11 cellular contexts compared by ENCODE assay signal in genomic region chr3:36918050-36918449, GRCh38. TPM values are rescaled to one million over a fixed set of nuclear protein-coding genes. Genes with fewer than 3 reads are reported as not detected.
DNase-seq lines count a peak whose midpoint lies in the region; ATAC-seq and TF ChIP-seq lines count a peak whose summit lies in the region.
"Had no signal": no experiment of that assay in that cellular context is flagged by ENCODE, and none has a peak within 500 bp of the region (broad histone marks: within the 10 kb centered on the region; RNA-seq: fewer than 3 reads in every experiment).

No MANE protein-coding gene starts in this region.

- no peaks in the 10 kb centered on the region for H3K27me3 Mint-ChIP-seq in naive thymus-derived CD8-positive, alpha-beta T cell

- no peaks in the 10 kb centered on the region for H3K27me3 ChIP-seq in dorsolateral prefrontal cortex
- H3K27me3 ChIP-seq: suprapubic skin had no signal

- peak; percentile 17 to 44 for ATAC-seq in activated CD4-positive, CD25-positive, alpha-beta regulatory T cell treated with anti-CD3 and anti-CD28 coated beads, Interleukin-2, amount 50 U/mL, for 24 hours
- peak; percentile 86 for ATAC-seq in HG02763 (IDR thresholded peaks at IDR 0.05; ENCODE audit: unreplicated experiment)
- no peak for ATAC-seq in naive thymus-derived CD8-positive, alpha-beta T cell

- DNase-seq in activated CD4-positive, CD25-positive, alpha-beta regulatory T cell treated with anti-CD3 and anti-CD28 coated beads, Interleukin-2, amount 50 U/mL, for 72 hours, result no peak
- DNase-seq in MV-4-11 (lab: John Stamatoyannopoulos, UW), result peak; percentile 67
- no peak for DNase-seq in naive thymus-derived CD8-positive, alpha-beta T cell
- no peak for DNase-seq in stimulated activated CD4-positive, alpha-beta T cell treated with anti-CD3 and anti-CD28 coated beads, Interleukin-4, amount 100 ng/mL, for 1 hour
- no peak for DNase-seq in dorsolateral prefrontal cortex
- DNase-seq in hepatic stellate cell (ENCODE audit: low spot score), result no peak
- DNase-seq: anterior cingulate cortex, retina had no signal

- intact Hi-C loops in dorsolateral prefrontal cortex (cut with DNase I), result no loop called here

- no peak for TF ChIP-seq CTCF in dorsolateral prefrontal cortex (IDR thresholded peaks at IDR 0.05 in 54 of 56, conservative IDR thresholded peaks at IDR 0.05 in 2 of 56; ENCODE audit: low read depth in 1 of 56, partially characterized antibody in 56 of 56)

- peaks cover 0 to 13% (median 11%) of the 10 kb centered on the region in 3 donors for H3K36me3 Mint-ChIP-seq in naive thymus-derived CD8-positive, alpha-beta T cell

- no peak overlapping the region for H3K27ac ChIP-seq in dorsolateral prefrontal cortex
- H3K27ac ChIP-seq: suprapubic skin had no signal

- peaks cover 3 to 14% (median 9%) of the 10 kb centered on the region in 9 donors for H3K9me3 Mint-ChIP-seq in naive thymus-derived CD8-positive, alpha-beta T cell

- peaks cover 15 to 33% (median 26%) of the 10 kb centered on the region in 4 donors for H3K4me1 Mint-ChIP-seq in naive thymus-derived CD8-positive, alpha-beta T cell

- peak overlapping the region in 5 of 10 donors; percentile 6 to 66 (median 23) for H3K4me3 Mint-ChIP-seq in naive thymus-derived CD8-positive, alpha-beta T cell

- H3K4me3 ChIP-seq in dorsolateral prefrontal cortex, result no peak overlapping the region
- H3K4me3 ChIP-seq: suprapubic skin had no signal

- H3K27ac Mint-ChIP-seq in naive thymus-derived CD8-positive, alpha-beta T cell, result peak overlapping the region in 9 of 10 donors; percentile 54 to 86 (median 71)

- POLR2A ChIA-PET in naive thymus-derived CD8-positive, alpha-beta T cell (lab: Charles Lee), result no interaction called here

RNA-seq across cellular contexts. Expression of gene TRANK1, which starts 26.8 kb away (rescaled TPM):
- total RNA-seq in naive thymus-derived CD8-positive, alpha-beta T cell, result 10 to 100 TPM; 84.5 to 92.3 TPM
- polyA plus RNA-seq in naive thymus-derived CD8-positive, alpha-beta T cell, result 10 to 100 TPM; 16.0 to 20.3 (median 17.9) TPM
- 100 to 1,000 TPM in 1 of 120 experiments, 10 to 100 TPM in 119; 20.2 to 106 (median 56.2) TPM for total RNA-seq in dorsolateral prefrontal cortex

Comparison
In these comparisons a context has a peak if more than half of its experiments do, and no peak if none do; other contexts are left out.
1. ATAC-seq: peak in activated CD4-positive, CD25-positive, alpha-beta regulatory T cell treated with anti-CD3 and anti-CD28 coated beads, Interleukin-2, amount 50 U/mL, for 24 hours (2 of 2) and HG02763 (single experiment); none in naive thymus-derived CD8-positive, alpha-beta T cell (0 of 2).